ENCODE assay signal across 1 cellular context in the genomic region with DNA sequence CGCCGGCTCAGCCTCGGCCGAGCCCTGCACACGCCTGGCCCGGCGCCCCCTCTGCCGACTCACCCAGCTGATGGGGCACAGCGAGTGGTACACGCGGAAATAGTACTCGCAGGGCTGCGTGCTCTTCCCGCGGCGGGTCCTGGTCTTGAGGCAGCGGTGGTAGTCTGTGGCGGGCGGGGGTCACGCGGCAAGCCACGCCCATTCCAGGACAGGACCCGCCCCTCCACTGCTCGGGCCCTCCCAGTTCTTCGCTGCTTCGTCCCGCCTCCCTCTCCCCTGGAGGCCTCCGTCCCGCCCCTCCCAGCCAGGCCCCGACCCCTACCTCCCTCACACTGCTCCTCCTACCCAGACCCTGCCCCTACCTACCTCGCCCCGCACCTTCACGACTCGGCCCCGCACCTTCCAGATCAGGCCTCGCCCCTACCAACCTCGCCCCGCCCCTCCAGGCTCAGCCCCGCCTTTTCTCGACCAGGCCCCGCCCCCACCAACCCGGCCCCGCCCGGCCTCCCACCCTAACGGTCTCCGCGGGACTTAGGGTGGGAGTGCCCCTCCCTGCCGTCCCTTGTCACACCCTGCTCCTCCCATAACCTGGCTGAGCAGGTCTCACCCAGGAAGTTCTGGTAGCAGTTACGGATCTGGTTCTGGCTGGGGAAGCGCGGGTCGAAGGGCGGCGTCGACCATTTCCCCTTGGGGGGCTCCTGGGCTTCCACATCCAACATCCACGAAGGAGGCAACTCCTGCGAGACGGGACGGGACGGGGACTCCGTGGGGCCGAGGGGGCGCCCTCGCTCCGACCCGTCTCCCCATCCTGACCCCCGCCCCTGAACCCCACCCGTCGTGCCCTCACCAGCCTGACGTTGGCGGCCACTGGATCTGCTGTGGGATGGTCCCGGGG.
A peak's percentile ranks its signal among the peaks of the same experiment; 100 is the strongest.
TF ChIP-seq lines count a peak whose summit lies in the region.

No MANE protein-coding gene starts in this region.

TF ChIP-seq in HEK293, 187 proteins besides CTCF, POLR2A, EP300 and RAD21 (continued from another document):
- TF ChIP-seq, protein P1, sequence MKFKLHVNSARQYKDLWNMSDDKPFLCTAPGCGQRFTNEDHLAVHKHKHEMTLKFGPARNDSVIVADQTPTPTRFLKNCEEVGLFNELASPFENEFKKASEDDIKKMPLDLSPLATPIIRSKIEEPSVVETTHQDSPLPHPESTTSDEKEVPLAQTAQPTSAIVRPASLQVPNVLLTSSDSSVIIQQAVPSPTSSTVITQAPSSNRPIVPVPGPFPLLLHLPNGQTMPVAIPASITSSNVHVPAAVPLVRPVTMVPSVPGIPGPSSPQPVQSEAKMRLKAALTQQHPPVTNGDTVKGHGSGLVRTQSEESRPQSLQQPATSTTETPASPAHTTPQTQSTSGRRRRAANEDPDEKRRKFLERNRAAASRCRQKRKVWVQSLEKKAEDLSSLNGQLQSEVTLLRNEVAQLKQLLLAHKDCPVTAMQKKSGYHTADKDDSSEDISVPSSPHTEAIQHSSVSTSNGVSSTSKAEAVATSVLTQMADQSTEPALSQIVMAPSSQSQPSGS (tag by site-specific recombination; IDR thresholded peaks at IDR 0.05; ENCODE audit: low read depth) = no peak
- TF ChIP-seq ZSCAN16 (tag by site-specific recombination; IDR thresholded peaks at IDR 0.05) (no peak), ZNF544 (tag by site-specific recombination; IDR thresholded peaks at IDR 0.05) (no peak), ZNF747 (tag by site-specific recombination; IDR thresholded peaks at IDR 0.05) (no peak), KLF1 (tag by site-specific recombination; IDR thresholded peaks at IDR 0.05) (peak; percentile 92), ZNF311 (tag by site-specific recombination; IDR thresholded peaks at IDR 0.05; ENCODE audit: borderline replicate concordance) (no peak)
- TF ChIP-seq, protein P2, sequence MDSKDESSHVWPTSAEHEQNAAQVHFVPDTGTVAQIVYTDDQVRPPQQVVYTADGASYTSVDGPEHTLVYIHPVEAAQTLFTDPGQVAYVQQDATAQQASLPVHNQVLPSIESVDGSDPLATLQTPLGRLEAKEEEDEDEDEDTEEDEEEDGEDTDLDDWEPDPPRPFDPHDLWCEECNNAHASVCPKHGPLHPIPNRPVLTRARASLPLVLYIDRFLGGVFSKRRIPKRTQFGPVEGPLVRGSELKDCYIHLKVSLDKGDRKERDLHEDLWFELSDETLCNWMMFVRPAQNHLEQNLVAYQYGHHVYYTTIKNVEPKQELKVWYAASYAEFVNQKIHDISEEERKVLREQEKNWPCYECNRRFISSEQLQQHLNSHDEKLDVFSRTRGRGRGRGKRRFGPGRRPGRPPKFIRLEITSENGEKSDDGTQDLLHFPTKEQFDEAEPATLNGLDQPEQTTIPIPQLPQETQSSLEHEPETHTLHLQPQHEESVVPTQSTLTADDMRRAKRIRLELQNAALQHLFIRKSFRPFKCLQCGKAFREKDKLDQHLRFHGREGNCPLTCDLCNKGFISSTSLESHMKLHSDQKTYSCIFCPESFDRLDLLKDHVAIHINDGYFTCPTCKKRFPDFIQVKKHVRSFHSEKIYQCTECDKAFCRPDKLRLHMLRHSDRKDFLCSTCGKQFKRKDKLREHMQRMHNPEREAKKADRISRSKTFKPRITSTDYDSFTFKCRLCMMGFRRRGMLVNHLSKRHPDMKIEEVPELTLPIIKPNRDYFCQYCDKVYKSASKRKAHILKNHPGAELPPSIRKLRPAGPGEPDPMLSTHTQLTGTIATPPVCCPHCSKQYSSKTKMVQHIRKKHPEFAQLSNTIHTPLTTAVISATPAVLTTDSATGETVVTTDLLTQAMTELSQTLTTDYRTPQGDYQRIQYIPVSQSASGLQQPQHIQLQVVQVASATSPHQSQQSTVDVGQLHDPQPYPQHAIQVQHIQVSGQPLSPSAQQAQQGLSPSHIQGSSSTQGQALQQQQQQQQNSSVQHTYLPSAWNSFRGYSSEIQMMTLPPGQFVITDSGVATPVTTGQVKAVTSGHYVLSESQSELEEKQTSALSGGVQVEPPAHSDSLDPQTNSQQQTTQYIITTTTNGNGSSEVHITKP (tag by site-specific recombination; IDR thresholded peaks at IDR 0.05) = peak; percentile 80
- TF ChIP-seq, protein P3, sequence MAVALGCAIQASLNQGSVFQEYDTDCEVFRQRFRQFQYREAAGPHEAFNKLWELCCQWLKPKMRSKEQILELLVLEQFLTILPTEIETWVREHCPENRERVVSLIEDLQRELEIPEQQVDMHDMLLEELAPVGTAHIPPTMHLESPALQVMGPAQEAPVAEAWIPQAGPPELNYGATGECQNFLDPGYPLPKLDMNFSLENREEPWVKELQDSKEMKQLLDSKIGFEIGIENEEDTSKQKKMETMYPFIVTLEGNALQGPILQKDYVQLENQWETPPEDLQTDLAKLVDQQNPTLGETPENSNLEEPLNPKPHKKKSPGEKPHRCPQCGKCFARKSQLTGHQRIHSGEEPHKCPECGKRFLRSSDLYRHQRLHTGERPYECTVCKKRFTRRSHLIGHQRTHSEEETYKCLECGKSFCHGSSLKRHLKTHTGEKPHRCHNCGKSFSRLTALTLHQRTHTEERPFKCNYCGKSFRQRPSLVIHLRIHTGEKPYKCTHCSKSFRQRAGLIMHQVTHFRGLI (tag by site-specific recombination; IDR thresholded peaks at IDR 0.05) = peak; percentile 66; the same call in 1 of the 2 replicates
